Comparison of ENCODE assay signal across 1 cellular context in genomic region chr14:59427653-59428578, GRCh38.
TF ChIP-seq lines count a peak whose summit lies in the region.

No MANE protein-coding gene starts in this region.

TF ChIP-seq in IMR-90, 13 proteins besides CTCF, POLR2A, EP300 and RAD21:
- no peak for TF ChIP-seq RFX5 (IDR thresholded peaks at IDR 0.05; ENCODE audit: low read depth, low read length)
- TF ChIP-seq FOS (IDR thresholded peaks at IDR 0.05; ENCODE audit: low read depth, low read length), result no peak
- TF ChIP-seq MAFK (IDR thresholded peaks at IDR 0.05; ENCODE audit: low read depth, low read length), result no peak
